ENCODE assay signal across 1 cellular context in genomic region chr13:98291658-98292057, GRCh38.
TF ChIP-seq lines count a peak whose summit lies in the region.

No MANE protein-coding gene starts in this region.

TF ChIP-seq in GM23338, 12 proteins besides CTCF, POLR2A, EP300 and RAD21:
- TF ChIP-seq ZNF462 (CRISPR knock-in tag; IDR thresholded peaks at IDR 0.05): 0 out of 2 replicates have a peak, but pooled peaks have one; percentile 57
- no peak for TF ChIP-seq STAT1 (IDR thresholded peaks at IDR 0.05; ENCODE audit: unreplicated experiment)
- no peak for TF ChIP-seq JUNB (IDR thresholded peaks at IDR 0.05; ENCODE audit: unreplicated experiment)
- TF ChIP-seq REST (IDR thresholded peaks at IDR 0.05; ENCODE audit: unreplicated experiment): no peak
- no peak for TF ChIP-seq CREB1 (CRISPR knock-in tag; IDR thresholded peaks at IDR 0.05; ENCODE audit: low read depth)
- no peak for TF ChIP-seq ETS1 (IDR thresholded peaks at IDR 0.05)
